1 cellular context compared by ENCODE assay signal in the genomic region with DNA sequence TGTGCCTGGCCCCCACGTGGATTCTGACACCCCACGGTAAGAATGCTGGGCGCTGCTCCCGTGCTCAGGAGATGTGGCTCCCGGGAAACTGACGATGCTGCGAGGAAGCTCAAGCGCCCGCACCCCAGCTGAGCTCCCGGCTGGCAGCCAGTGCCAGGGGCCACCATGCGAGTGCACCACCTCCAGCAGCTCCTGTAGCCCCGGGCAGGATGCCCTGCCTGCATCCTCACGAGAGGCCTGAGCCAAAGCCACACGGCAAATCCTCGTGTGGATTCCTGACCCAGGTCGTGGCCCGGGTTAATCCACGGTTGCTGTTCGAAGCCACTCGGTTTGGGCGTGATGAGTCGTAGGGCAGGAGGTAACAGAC.
TF ChIP-seq lines count a peak whose summit lies in the region.

No MANE protein-coding gene starts in this region.

TF ChIP-seq in IMR-90, 13 proteins besides CTCF, POLR2A, EP300 and RAD21:
- TF ChIP-seq FOS (IDR thresholded peaks at IDR 0.05; ENCODE audit: low read depth, low read length) (no peak), CEBPB (IDR thresholded peaks at IDR 0.05; ENCODE audit: low read depth, low read length) (no peak), RCOR1 (IDR thresholded peaks at IDR 0.05; ENCODE audit: insufficient replicate concordance, low read length) (no peak), SMC3 (IDR thresholded peaks at IDR 0.05; ENCODE audit: low read depth, low read length) (no peak), MAFK (IDR thresholded peaks at IDR 0.05; ENCODE audit: low read depth, low read length) (no peak), MXI1 (IDR thresholded peaks at IDR 0.05; ENCODE audit: borderline replicate concordance, low read depth, low read length) (no peak), RFX5 (IDR thresholded peaks at IDR 0.05; ENCODE audit: low read depth, low read length) (no peak), CHD1 (IDR thresholded peaks at IDR 0.05; ENCODE audit: low read depth, low read length) (no peak), MAZ (IDR thresholded peaks at IDR 0.05; ENCODE audit: borderline replicate concordance, low read depth, low read length) (no peak), NFE2L2 (IDR thresholded peaks at IDR 0.05; ENCODE audit: low read depth, low read length) (no peak), BHLHE40 (IDR thresholded peaks at IDR 0.05; ENCODE audit: low read depth, low read length) (no peak)
- TF ChIP-seq, protein P1, sequence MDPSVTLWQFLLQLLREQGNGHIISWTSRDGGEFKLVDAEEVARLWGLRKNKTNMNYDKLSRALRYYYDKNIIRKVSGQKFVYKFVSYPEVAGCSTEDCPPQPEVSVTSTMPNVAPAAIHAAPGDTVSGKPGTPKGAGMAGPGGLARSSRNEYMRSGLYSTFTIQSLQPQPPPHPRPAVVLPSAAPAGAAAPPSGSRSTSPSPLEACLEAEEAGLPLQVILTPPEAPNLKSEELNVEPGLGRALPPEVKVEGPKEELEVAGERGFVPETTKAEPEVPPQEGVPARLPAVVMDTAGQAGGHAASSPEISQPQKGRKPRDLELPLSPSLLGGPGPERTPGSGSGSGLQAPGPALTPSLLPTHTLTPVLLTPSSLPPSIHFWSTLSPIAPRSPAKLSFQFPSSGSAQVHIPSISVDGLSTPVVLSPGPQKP (IDR thresholded peaks at IDR 0.05; ENCODE audit: borderline replicate concordance, low read depth, low read length), result no peak
- TF ChIP-seq, protein P2, sequence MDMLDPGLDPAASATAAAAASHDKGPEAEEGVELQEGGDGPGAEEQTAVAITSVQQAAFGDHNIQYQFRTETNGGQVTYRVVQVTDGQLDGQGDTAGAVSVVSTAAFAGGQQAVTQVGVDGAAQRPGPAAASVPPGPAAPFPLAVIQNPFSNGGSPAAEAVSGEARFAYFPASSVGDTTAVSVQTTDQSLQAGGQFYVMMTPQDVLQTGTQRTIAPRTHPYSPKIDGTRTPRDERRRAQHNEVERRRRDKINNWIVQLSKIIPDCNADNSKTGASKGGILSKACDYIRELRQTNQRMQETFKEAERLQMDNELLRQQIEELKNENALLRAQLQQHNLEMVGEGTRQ (IDR thresholded peaks at IDR 0.05; ENCODE audit: low read depth, low read length), result no peak
